In the genomic region with DNA sequence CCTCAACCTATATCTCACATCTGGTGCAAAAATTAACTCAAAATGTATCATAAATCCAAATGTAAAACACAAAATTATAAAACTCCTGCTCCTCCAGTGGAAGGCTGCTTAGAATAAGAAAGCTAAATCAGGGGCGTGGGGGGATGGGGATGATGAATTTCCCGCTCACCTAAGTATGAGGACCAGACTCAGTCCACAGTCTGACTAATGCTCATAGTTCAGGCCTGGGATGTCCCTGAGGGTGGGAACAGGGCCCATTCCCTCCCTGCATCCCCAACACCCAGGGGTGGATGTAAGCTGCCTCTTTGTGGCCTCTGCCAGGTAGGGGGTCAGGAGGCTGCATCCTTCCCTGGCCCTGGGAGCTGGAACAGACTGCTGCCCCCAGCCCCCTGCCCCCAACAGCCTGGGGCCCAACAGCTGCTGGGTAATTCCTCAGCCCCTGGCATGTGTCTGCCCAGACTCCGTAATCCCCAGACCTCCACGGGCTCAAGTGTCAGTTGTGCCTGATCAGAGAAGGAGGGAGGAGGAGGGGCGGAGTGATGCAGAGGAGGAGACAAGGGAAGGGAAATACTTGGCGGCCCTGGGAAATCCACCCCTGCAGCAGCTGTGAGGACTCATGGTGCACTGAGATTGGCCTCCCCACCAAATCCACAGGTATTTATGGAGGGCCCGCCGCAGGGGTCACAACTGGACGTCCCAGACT, we compare ENCODE assay signal across 1 cellular context.
TF ChIP-seq lines count a peak whose summit lies in the region.

No MANE protein-coding gene starts in this region.

TF ChIP-seq in GM23338, 12 proteins besides CTCF, POLR2A, EP300 and RAD21 (continued from another document):
- no peak for TF ChIP-seq ZNF462 (CRISPR knock-in tag; IDR thresholded peaks at IDR 0.05)
- TF ChIP-seq EZH2phosphoT487 (IDR thresholded peaks at IDR 0.05; ENCODE audit: unreplicated experiment), result no peak
- no peak for TF ChIP-seq STAT1 (IDR thresholded peaks at IDR 0.05; ENCODE audit: unreplicated experiment)
- TF ChIP-seq NANOG (IDR thresholded peaks at IDR 0.05; ENCODE audit: borderline replicate concordance), result no peak
- no peak for TF ChIP-seq ETS1 (IDR thresholded peaks at IDR 0.05)
- no peak for TF ChIP-seq JUNB (IDR thresholded peaks at IDR 0.05; ENCODE audit: unreplicated experiment)
- TF ChIP-seq, protein P1, sequence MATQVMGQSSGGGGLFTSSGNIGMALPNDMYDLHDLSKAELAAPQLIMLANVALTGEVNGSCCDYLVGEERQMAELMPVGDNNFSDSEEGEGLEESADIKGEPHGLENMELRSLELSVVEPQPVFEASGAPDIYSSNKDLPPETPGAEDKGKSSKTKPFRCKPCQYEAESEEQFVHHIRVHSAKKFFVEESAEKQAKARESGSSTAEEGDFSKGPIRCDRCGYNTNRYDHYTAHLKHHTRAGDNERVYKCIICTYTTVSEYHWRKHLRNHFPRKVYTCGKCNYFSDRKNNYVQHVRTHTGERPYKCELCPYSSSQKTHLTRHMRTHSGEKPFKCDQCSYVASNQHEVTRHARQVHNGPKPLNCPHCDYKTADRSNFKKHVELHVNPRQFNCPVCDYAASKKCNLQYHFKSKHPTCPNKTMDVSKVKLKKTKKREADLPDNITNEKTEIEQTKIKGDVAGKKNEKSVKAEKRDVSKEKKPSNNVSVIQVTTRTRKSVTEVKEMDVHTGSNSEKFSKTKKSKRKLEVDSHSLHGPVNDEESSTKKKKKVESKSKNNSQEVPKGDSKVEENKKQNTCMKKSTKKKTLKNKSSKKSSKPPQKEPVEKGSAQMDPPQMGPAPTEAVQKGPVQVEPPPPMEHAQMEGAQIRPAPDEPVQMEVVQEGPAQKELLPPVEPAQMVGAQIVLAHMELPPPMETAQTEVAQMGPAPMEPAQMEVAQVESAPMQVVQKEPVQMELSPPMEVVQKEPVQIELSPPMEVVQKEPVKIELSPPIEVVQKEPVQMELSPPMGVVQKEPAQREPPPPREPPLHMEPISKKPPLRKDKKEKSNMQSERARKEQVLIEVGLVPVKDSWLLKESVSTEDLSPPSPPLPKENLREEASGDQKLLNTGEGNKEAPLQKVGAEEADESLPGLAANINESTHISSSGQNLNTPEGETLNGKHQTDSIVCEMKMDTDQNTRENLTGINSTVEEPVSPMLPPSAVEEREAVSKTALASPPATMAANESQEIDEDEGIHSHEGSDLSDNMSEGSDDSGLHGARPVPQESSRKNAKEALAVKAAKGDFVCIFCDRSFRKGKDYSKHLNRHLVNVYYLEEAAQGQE (IDR thresholded peaks at IDR 0.05; ENCODE audit: unreplicated experiment), result no peak
- no peak for TF ChIP-seq EZH2 (IDR thresholded peaks at IDR 0.05; ENCODE audit: low read depth, unreplicated experiment)
- TF ChIP-seq CREB1 (CRISPR knock-in tag; IDR thresholded peaks at IDR 0.05; ENCODE audit: low read depth), result no peak
